ENCODE assay signal across 12 cellular contexts in the genomic region with DNA sequence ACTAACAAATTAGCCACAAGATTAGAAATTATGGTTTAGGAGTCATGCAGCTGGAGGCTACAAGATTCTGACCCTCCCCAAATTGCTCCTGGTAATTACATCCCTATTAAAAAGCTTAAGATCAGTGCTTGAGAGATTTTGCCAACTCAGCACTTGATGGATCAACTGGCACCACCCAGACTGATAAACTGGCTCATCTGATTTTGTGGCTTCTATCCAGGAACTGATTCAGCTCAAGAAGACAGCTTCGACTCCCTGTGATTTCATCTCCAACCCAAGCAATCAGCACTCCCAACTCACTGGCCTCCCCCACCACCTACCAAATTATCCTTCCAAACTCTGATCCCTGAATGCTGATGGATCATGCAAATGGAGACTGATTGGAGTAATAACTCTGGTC.
"Had no signal": no experiment of that assay in that cellular context is flagged by ENCODE, and none has a peak within 500 bp of the region (broad histone marks: within the 10 kb centered on the region; RNA-seq: fewer than 3 reads in every experiment).

No MANE protein-coding gene starts in this region.

- H3K4me1 Mint-ChIP-seq: stimulated activated naive CD8-positive, alpha-beta T cell treated with anti-CD3 and anti-CD28 coated beads, Interleukin-15, amount 100 ng/mL, for 72 hours had no signal

- H3K27ac ChIP-seq: ascending aorta, thoracic aorta had no signal

- H3K4me1 ChIP-seq: ascending aorta had no signal

- H3K4me3 ChIP-seq: ascending aorta, thoracic aorta had no signal

- H3K27me3 Mint-ChIP-seq: activated naive CD8-positive, alpha-beta T cell had no signal

- ATAC-seq: left ventricle myocardium superior; natural killer cell treated with Interleukin-12 subunit alpha and Interleukin-12 subunit beta and Interleukin-15 and Interleukin-18, amount 100 ng/mL, for 72 hours; stimulated activated naive CD8-positive, alpha-beta T cell treated with anti-CD3 and anti-CD28 coated beads, Interleukin-15, amount 100 ng/mL, for 72 hours had no signal

- H3K27me3 ChIP-seq: ascending aorta had no signal

- H3K36me3 Mint-ChIP-seq: natural killer cell treated with Interleukin-12 subunit alpha and Interleukin-12 subunit beta and Interleukin-15 and Interleukin-18, amount 100 ng/mL, for 72 hours had no signal

- DNase-seq: activated CD4-positive, alpha-beta T cell treated with anti-CD3 and anti-CD28 coated beads, Interleukin-2, amount 50 U/mL, for 1 hour; activated gamma-delta T cell; activated T-cell treated with anti-CD3 and anti-CD28 coated beads for 4 hours; left ventricle myocardium superior; mesenchymal stem cell; occipital lobe; stimulated activated CD4-positive, alpha-beta T cell treated with anti-CD3 and anti-CD28 coated beads, Interleukin-4, amount 100 ng/mL, for 4 hours; stimulated activated naive CD8-positive, alpha-beta T cell treated with anti-CD3 and anti-CD28 coated beads, Interleukin-15, amount 100 ng/mL, for 72 hours had no signal

- H3K27ac Mint-ChIP-seq: activated naive CD8-positive, alpha-beta T cell; natural killer cell treated with Interleukin-12 subunit alpha and Interleukin-12 subunit beta and Interleukin-15 and Interleukin-18, amount 100 ng/mL, for 72 hours had no signal

- H3K36me3 ChIP-seq: ascending aorta, thoracic aorta had no signal

- H3K9me3 ChIP-seq: ascending aorta, thoracic aorta had no signal

- H3K4me3 Mint-ChIP-seq: activated naive CD8-positive, alpha-beta T cell; natural killer cell treated with Interleukin-12 subunit alpha and Interleukin-12 subunit beta and Interleukin-15 and Interleukin-18, amount 100 ng/mL, for 72 hours; stimulated activated naive CD8-positive, alpha-beta T cell treated with anti-CD3 and anti-CD28 coated beads, Interleukin-15, amount 100 ng/mL, for 72 hours had no signal

- H3K9me3 Mint-ChIP-seq: natural killer cell treated with Interleukin-12 subunit alpha and Interleukin-12 subunit beta and Interleukin-15 and Interleukin-18, amount 100 ng/mL, for 72 hours had no signal
